1 cellular context compared by ENCODE assay signal in genomic region chr17:50161023-50161910, GRCh38.
TF ChIP-seq lines count a peak whose summit lies in the region.

No MANE protein-coding gene starts in this region.

TF ChIP-seq in K562, 482 proteins besides CTCF, POLR2A, EP300 and RAD21 (continued from another document and continues in another):
- TF ChIP-seq, protein P1, sequence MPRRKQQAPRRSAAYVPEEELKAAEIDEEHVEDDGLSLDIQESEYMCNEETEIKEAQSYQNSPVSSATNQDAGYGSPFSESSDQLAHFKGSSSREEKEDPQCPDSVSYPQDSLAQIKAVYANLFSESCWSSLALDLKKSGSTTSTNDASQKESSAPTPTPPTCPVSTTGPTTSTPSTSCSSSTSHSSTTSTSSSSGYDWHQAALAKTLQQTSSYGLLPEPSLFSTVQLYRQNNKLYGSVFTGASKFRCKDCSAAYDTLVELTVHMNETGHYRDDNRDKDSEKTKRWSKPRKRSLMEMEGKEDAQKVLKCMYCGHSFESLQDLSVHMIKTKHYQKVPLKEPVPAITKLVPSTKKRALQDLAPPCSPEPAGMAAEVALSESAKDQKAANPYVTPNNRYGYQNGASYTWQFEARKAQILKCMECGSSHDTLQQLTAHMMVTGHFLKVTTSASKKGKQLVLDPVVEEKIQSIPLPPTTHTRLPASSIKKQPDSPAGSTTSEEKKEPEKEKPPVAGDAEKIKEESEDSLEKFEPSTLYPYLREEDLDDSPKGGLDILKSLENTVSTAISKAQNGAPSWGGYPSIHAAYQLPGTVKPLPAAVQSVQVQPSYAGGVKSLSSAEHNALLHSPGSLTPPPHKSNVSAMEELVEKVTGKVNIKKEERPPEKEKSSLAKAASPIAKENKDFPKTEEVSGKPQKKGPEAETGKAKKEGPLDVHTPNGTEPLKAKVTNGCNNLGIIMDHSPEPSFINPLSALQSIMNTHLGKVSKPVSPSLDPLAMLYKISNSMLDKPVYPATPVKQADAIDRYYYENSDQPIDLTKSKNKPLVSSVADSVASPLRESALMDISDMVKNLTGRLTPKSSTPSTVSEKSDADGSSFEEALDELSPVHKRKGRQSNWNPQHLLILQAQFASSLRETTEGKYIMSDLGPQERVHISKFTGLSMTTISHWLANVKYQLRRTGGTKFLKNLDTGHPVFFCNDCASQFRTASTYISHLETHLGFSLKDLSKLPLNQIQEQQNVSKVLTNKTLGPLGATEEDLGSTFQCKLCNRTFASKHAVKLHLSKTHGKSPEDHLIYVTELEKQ (CRISPR knock-in tag; IDR thresholded peaks at IDR 0.05): no peak
- no peak for TF ChIP-seq ZC3H8 (IDR thresholded peaks at IDR 0.05)
- no peak for TF ChIP-seq MXI1 (IDR thresholded peaks at IDR 0.05; ENCODE audit: low read depth, low read length)
- TF ChIP-seq RB1 (IDR thresholded peaks at IDR 0.05; ENCODE audit: low read depth): peak; percentile 93
- TF ChIP-seq FOSL1 (tag; conservative IDR thresholded peaks at IDR 0.05): 0 out of 2 replicates have a peak, but pooled peaks have one; percentile 13
- no peak for TF ChIP-seq NEUROD1 (IDR thresholded peaks at IDR 0.05; ENCODE audit: borderline replicate concordance, low read depth, low read length, partially characterized antibody)
- no peak for TF ChIP-seq TOE1 (IDR thresholded peaks at IDR 0.05; ENCODE audit: borderline replicate concordance)
- TF ChIP-seq TOE1 (CRISPR knock-in tag; IDR thresholded peaks at IDR 0.05; ENCODE audit: borderline replicate concordance, low read depth): no peak
- peak in 1 of 2 experiments; percentile 37; a peak in 1 of 4 replicates for TF ChIP-seq NONO (IDR thresholded peaks at IDR 0.05; ENCODE audit: low read depth in 2 of 2, low read length in 1 of 2)
- TF ChIP-seq ARID3B (CRISPR knock-in tag; IDR thresholded peaks at IDR 0.05; ENCODE audit: borderline replicate concordance): no peak
- TF ChIP-seq EHMT2 (IDR thresholded peaks at IDR 0.05): no peak
- peak; percentile 63; the same call in 1 of the 2 replicates for TF ChIP-seq MTA3 (IDR thresholded peaks at IDR 0.05; ENCODE audit: borderline replicate concordance)
- TF ChIP-seq CBX1 (IDR thresholded peaks at IDR 0.05; ENCODE audit: low read depth): no peak
- TF ChIP-seq MLX (CRISPR knock-in tag; conservative IDR thresholded peaks at IDR 0.05): no peak
- TF ChIP-seq SAP30 (IDR thresholded peaks at IDR 0.05; ENCODE audit: borderline replicate concordance, insufficient read depth, low read depth, low read length, poor library complexity, severe bottlenecking): no peak
- peak; percentile 91 for TF ChIP-seq SMC3 (conservative IDR thresholded peaks at IDR 0.05; ENCODE audit: insufficient read depth, low read depth, low read length)
- TF ChIP-seq GATAD2A (IDR thresholded peaks at IDR 0.05): peak; percentile 60; the same call in 1 of the 2 replicates
- no peak for TF ChIP-seq GATAD2B (IDR thresholded peaks at IDR 0.05; ENCODE audit: borderline replicate concordance)
- TF ChIP-seq CCNT2 (IDR thresholded peaks at IDR 0.05; ENCODE audit: borderline replicate concordance, extremely low read depth, insufficient read length, low read depth, low read length): peak; percentile 43
- TF ChIP-seq BCOR (IDR thresholded peaks at IDR 0.05): peak; percentile 45; the same call in 1 of the 2 replicates
- TF ChIP-seq ZNF121 (CRISPR knock-in tag; conservative IDR thresholded peaks at IDR 0.05): 0 out of 2 replicates have a peak, but pooled peaks have one; percentile 44
- TF ChIP-seq, protein P2, sequence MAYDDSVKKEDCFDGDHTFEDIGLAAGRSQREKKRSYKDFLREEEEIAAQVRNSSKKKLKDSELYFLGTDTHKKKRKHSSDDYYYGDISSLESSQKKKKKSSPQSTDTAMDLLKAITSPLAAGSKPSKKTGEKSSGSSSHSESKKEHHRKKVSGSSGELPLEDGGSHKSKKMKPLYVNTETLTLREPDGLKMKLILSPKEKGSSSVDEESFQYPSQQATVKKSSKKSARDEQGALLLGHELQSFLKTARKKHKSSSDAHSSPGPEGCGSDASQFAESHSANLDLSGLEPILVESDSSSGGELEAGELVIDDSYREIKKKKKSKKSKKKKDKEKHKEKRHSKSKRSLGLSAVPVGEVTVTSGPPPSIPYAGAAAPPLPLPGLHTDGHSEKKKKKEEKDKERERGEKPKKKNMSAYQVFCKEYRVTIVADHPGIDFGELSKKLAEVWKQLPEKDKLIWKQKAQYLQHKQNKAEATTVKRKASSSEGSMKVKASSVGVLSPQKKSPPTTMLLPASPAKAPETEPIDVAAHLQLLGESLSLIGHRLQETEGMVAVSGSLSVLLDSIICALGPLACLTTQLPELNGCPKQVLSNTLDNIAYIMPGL (CRISPR knock-in tag; IDR thresholded peaks at IDR 0.05): 0 out of 2 replicates have a peak, but pooled peaks have one; percentile 49
- TF ChIP-seq ZNF76 (CRISPR knock-in tag; IDR thresholded peaks at IDR 0.05; ENCODE audit: borderline replicate concordance): no peak
- TF ChIP-seq CREM (IDR thresholded peaks at IDR 0.05; ENCODE audit: low read depth): peak; percentile 82
- no peak for TF ChIP-seq ZNF347 (CRISPR knock-in tag; IDR thresholded peaks at IDR 0.05; ENCODE audit: low read depth)
- TF ChIP-seq XRCC5 (IDR thresholded peaks at IDR 0.05; ENCODE audit: low read depth, low read length): peak; percentile 81; the same call in 1 of the 2 replicates
- TF ChIP-seq NR3C1 (CRISPR knock-in tag; IDR thresholded peaks at IDR 0.05): no peak
- TF ChIP-seq, protein P3, sequence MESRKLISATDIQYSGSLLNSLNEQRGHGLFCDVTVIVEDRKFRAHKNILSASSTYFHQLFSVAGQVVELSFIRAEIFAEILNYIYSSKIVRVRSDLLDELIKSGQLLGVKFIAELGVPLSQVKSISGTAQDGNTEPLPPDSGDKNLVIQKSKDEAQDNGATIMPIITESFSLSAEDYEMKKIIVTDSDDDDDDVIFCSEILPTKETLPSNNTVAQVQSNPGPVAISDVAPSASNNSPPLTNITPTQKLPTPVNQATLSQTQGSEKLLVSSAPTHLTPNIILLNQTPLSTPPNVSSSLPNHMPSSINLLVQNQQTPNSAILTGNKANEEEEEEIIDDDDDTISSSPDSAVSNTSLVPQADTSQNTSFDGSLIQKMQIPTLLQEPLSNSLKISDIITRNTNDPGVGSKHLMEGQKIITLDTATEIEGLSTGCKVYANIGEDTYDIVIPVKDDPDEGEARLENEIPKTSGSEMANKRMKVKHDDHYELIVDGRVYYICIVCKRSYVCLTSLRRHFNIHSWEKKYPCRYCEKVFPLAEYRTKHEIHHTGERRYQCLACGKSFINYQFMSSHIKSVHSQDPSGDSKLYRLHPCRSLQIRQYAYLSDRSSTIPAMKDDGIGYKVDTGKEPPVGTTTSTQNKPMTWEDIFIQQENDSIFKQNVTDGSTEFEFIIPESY (CRISPR knock-in tag; IDR thresholded peaks at IDR 0.05): peak; percentile 34; the same call in 1 of the 2 replicates
- no peak for TF ChIP-seq CEBPZ (IDR thresholded peaks at IDR 0.05; ENCODE audit: borderline replicate concordance, low read depth, low read length)
- TF ChIP-seq SMARCA4 (IDR thresholded peaks at IDR 0.05): no peak
- no peak for TF ChIP-seq ARID3A (IDR thresholded peaks at IDR 0.05; ENCODE audit: borderline replicate concordance, low read depth, low read length)
- TF ChIP-seq BDP1 (IDR thresholded peaks at IDR 0.05; ENCODE audit: insufficient read depth, insufficient read length): no peak
- no peak for TF ChIP-seq SNIP1 (IDR thresholded peaks at IDR 0.05; ENCODE audit: low read depth)
- no peak for TF ChIP-seq ETS2 (tag; IDR thresholded peaks at IDR 0.05; ENCODE audit: borderline replicate concordance, poor library complexity, severe bottlenecking)
- TF ChIP-seq ARID1B (IDR thresholded peaks at IDR 0.05): 0 out of 2 replicates have a peak, but pooled peaks have one; percentile 20
- peak; percentile 81 for TF ChIP-seq CXXC5 (CRISPR knock-in tag; IDR thresholded peaks at IDR 0.05)
- TF ChIP-seq HBP1 (CRISPR knock-in tag; IDR thresholded peaks at IDR 0.05): no peak
- TF ChIP-seq RBFOX2 (IDR thresholded peaks at IDR 0.05; ENCODE audit: low read depth, low read length): peak; percentile 58
- no peak for TF ChIP-seq RFX1 (IDR thresholded peaks at IDR 0.05)
- no peak for TF ChIP-seq TAF7 (tag; IDR thresholded peaks at IDR 0.05)
- TF ChIP-seq NR1H2 (CRISPR knock-in tag; IDR thresholded peaks at IDR 0.05): 0 out of 2 replicates have a peak, but pooled peaks have one; percentile 20
- TF ChIP-seq, protein P4, sequence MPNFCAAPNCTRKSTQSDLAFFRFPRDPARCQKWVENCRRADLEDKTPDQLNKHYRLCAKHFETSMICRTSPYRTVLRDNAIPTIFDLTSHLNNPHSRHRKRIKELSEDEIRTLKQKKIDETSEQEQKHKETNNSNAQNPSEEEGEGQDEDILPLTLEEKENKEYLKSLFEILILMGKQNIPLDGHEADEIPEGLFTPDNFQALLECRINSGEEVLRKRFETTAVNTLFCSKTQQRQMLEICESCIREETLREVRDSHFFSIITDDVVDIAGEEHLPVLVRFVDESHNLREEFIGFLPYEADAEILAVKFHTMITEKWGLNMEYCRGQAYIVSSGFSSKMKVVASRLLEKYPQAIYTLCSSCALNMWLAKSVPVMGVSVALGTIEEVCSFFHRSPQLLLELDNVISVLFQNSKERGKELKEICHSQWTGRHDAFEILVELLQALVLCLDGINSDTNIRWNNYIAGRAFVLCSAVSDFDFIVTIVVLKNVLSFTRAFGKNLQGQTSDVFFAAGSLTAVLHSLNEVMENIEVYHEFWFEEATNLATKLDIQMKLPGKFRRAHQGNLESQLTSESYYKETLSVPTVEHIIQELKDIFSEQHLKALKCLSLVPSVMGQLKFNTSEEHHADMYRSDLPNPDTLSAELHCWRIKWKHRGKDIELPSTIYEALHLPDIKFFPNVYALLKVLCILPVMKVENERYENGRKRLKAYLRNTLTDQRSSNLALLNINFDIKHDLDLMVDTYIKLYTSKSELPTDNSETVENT (CRISPR knock-in tag; IDR thresholded peaks at IDR 0.05): 0 out of 2 replicates have a peak, but pooled peaks have one; percentile 38
- TF ChIP-seq KDM2B (CRISPR knock-in tag; IDR thresholded peaks at IDR 0.05): peak; percentile 12; the same call in 1 of the 2 replicates
- no peak for TF ChIP-seq NUFIP1 (IDR thresholded peaks at IDR 0.05; ENCODE audit: partially characterized antibody)
- TF ChIP-seq ZNF444 (CRISPR knock-in tag; IDR thresholded peaks at IDR 0.05): no peak
- 0 out of 2 replicates have a peak, but pooled peaks have one; percentile 66 for TF ChIP-seq HDAC8 (tag; IDR thresholded peaks at IDR 0.05)
- 0 out of 2 replicates have a peak, but pooled peaks have one; percentile 42 for TF ChIP-seq TCF7 (IDR thresholded peaks at IDR 0.05; ENCODE audit: borderline replicate concordance)
